Comparison of ENCODE assay signal across 8 cellular contexts in the genomic region with DNA sequence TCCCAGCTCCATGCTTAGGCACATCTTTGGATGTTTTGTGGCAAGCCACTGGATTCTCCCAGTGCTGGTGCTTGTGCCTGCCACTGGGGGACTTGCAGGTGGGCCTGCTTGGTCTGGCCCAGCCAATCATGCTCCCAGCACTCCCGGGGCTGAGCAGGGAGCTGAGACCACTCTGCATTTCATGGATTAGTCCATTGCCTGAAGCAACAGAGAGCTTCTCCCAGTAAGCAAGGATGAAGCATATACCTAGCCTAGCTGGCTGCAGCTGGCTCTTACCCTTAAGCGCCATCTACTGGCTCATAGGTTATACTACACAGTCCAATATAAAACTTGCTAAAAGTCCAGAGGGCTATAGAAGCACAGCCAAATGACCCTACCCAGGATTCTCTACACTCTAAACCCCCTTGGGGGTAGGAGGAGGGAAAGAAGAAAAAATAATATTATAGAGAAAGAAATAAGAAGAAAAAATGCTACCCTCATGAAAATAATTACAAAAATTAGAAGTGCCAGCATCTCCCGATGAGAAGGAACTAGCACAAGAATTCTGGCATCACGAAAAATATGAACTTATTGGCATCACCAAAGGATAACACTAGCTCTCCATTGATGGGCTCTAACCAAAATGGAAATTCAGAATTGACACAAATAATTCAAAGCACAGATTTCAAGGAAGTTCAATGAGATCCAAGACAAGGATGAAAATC.
DNase-seq lines count a peak whose midpoint lies in the region; ATAC-seq and TF ChIP-seq lines count a peak whose summit lies in the region.

No MANE protein-coding gene starts in this region.

- 54 to 61% methylated on average over 3 to 4 of the region's 4 CpGs for WGBS in upper lobe of left lung, 2 donors
- 52 to 56% methylated on average over 4 of the region's 4 CpGs for WGBS in sigmoid colon, 2 donors

- TF ChIP-seq POLR2A in upper lobe of left lung (IDR thresholded peaks at IDR 0.05), result no peak
- TF ChIP-seq POLR2A in sigmoid colon (IDR thresholded peaks at IDR 0.05), result no peak

- TF ChIP-seq EP300 in upper lobe of left lung (IDR thresholded peaks at IDR 0.05) (no peak), sigmoid colon (IDR thresholded peaks at IDR 0.05) (no peak)

- ATAC-seq in Right ventricle myocardium inferior (no peak), HG02623 (IDR thresholded peaks at IDR 0.05; ENCODE audit: unreplicated experiment) (peak; percentile 94), upper lobe of left lung (ENCODE audit: low FRiP score in 2 of 2) (peak; percentile 70 to 79)

- DNase-seq in cardiac muscle cell (ENCODE audit: low read depth in 1 of 2, low spot score in 1 of 2) (peak; percentile 68 to 79), Right ventricle myocardium inferior (ENCODE audit: missing footprints) (no peak), NAMALWA (ENCODE audit: low spot score) (peak; percentile 58), SW480 (ENCODE audit: low spot score) (peak; percentile 6), left ventricle myocardium inferior (no peak), upper lobe of left lung (peak in 1 of 2 donors; percentile 5), sigmoid colon (no peak)

- peak; percentile 81 for TF ChIP-seq CTCF in cardiac muscle cell (IDR thresholded peaks at IDR 0.05; ENCODE audit: low read depth, low read length)
- peak; percentile 67 for TF ChIP-seq CTCF in left ventricle myocardium inferior (IDR thresholded peaks at IDR 0.05; ENCODE audit: borderline replicate concordance)
- peak; percentile 16 to 59 (median 52) for TF ChIP-seq CTCF in upper lobe of left lung (IDR thresholded peaks at IDR 0.05)
- peak in 2 of 4 experiments; percentile 17 to 36 for TF ChIP-seq CTCF in sigmoid colon (IDR thresholded peaks at IDR 0.05)

- H3K4me3 ChIP-seq in cardiac muscle cell, result no peak overlapping the region
- H3K4me3 ChIP-seq in left ventricle myocardium inferior, result no peak overlapping the region
- no peak overlapping the region for H3K4me3 ChIP-seq in upper lobe of left lung
- H3K4me3 ChIP-seq in sigmoid colon, result no peak overlapping the region

- H3K36me3 ChIP-seq in cardiac muscle cell (no peaks in the 10 kb centered on the region), left ventricle myocardium inferior (no peaks in the 10 kb centered on the region), upper lobe of left lung (no peaks in the 10 kb centered on the region), sigmoid colon (no peaks in the 10 kb centered on the region)

- intact Hi-C loops in Right ventricle myocardium inferior (cut with DNase I), result loop anchor here (10.0 kb wide), 1 partner anchor 992 kb away; no protein-coding TSS in a partner anchor
- intact Hi-C loops in left ventricle myocardium inferior (cut with micrococcal nuclease), result no loop called here
- intact Hi-C loops in sigmoid colon (cut with DNase I), result no loop called here

- no peaks in the 10 kb centered on the region for H3K4me1 ChIP-seq in cardiac muscle cell (ENCODE audit: low read depth)
- H3K4me1 ChIP-seq in left ventricle myocardium inferior, result no peaks in the 10 kb centered on the region
- no peaks in the 10 kb centered on the region for H3K4me1 ChIP-seq in upper lobe of left lung
- no peaks in the 10 kb centered on the region for H3K4me1 ChIP-seq in sigmoid colon

- H3K9me3 ChIP-seq in cardiac muscle cell (ENCODE audit: low read depth) (no peaks in the 10 kb centered on the region), left ventricle myocardium inferior (replicated peaks) (peaks cover 48% of the 10 kb centered on the region), upper lobe of left lung (peaks cover 0 to 20% (median 0%) of the 10 kb centered on the region in 4 donors), sigmoid colon (peaks cover 0 to 5% (median under 1%) of the 10 kb centered on the region in 4 donors)

- H3K27me3 ChIP-seq in cardiac muscle cell (no peaks in the 10 kb centered on the region), left ventricle myocardium inferior (ENCODE audit: low read depth) (no peaks in the 10 kb centered on the region), upper lobe of left lung (no peaks in the 10 kb centered on the region), sigmoid colon (no peaks in the 10 kb centered on the region)

- H3K27ac ChIP-seq in cardiac muscle cell (no peak overlapping the region), left ventricle myocardium inferior (replicated peaks) (no peak overlapping the region), upper lobe of left lung (no peak overlapping the region), sigmoid colon (no peak overlapping the region)

Comparison
In these comparisons a context has a peak if more than half of its experiments do, and no peak if none do; other contexts are left out.
1. DNase-seq: peak in cardiac muscle cell (2 of 2), NAMALWA (single experiment) and SW480 (single experiment); none in Right ventricle myocardium inferior (single experiment), left ventricle myocardium inferior (single experiment) and sigmoid colon (single experiment).